8 cellular contexts compared by ENCODE assay signal in genomic region chr10:3806603-3807002, GRCh38. TPM values are rescaled to one million over a fixed set of nuclear protein-coding genes. Genes with fewer than 3 reads are reported as not detected.
DNase-seq lines count a peak whose midpoint lies in the region; ATAC-seq, FAIRE-seq and TF ChIP-seq lines count a peak whose summit lies in the region.

No MANE protein-coding gene starts in this region.

- peak; percentile 55 for DNase-seq in AG20443 (ENCODE audit: low spot score)
- no peak for DNase-seq in ascending aorta (ENCODE audit: low spot score in 2 of 2)
- no peak for DNase-seq in memory B cell (ENCODE audit: low spot score in 2 of 2)
- DNase-seq in effector CD8-positive, alpha-beta T cell (lab: John Stamatoyannopoulos, UW) = no peak
- DNase-seq in GM12892 (ENCODE audit: insufficient read length) = no peak

- H3K36me3 ChIP-seq in KOPT-K1 (ENCODE audit: insufficient read depth, low read length) = no peaks in the 10 kb centered on the region
- H3K36me3 ChIP-seq in ascending aorta = no peaks in the 10 kb centered on the region

- no peaks in the 10 kb centered on the region for H3K27me3 Mint-ChIP-seq in memory B cell

- TF ChIP-seq CTCF in ascending aorta (IDR thresholded peaks at IDR 0.05) = no peak

- H3K4me1 ChIP-seq in ascending aorta = peaks cover 24 to 55% of the 10 kb centered on the region in 2 donors

- H3K36me3 Mint-ChIP-seq in memory B cell = no peaks in the 10 kb centered on the region

- H3K27ac ChIP-seq in KOPT-K1 (ENCODE audit: low read depth, low read length, poor library complexity, severe bottlenecking) (peak overlapping the region; percentile 99), ascending aorta (peak overlapping the region; percentile 88 to 92)

- FAIRE-seq in GM12892 (lab: Jason Lieb, UNC) = no peak

- no peak for TF ChIP-seq POLR2A in GM12892 (IDR thresholded peaks at IDR 0.05; ENCODE audit: low read depth, low read length)

- H3K4me3 ChIP-seq in ascending aorta = no peak overlapping the region

- no peak overlapping the region for H3K4me3 Mint-ChIP-seq in memory B cell

- no peaks in the 10 kb centered on the region for H3K9me3 Mint-ChIP-seq in memory B cell

- intact Hi-C loops in ascending aorta (cut with DNase I) = loop anchor here (5.0 kb wide), 1 partner anchor 246 kb away; no protein-coding TSS in a partner anchor

- H3K27me3 ChIP-seq in ascending aorta = no peaks in the 10 kb centered on the region

- H3K4me1 Mint-ChIP-seq in memory B cell = peaks cover 41% of the 10 kb centered on the region

- peak overlapping the region; percentile 97 for H3K27ac Mint-ChIP-seq in memory B cell

- no peaks in the 10 kb centered on the region for H3K9me3 ChIP-seq in KOPT-K1 (ENCODE audit: insufficient read depth, low read length, poor library complexity, severe bottlenecking)
- no peaks in the 10 kb centered on the region for H3K9me3 ChIP-seq in ascending aorta

- ATAC-seq in memory B cell (ENCODE audit: low read depth) (no peak), GM18867 (IDR thresholded peaks at IDR 0.05; ENCODE audit: unreplicated experiment) (no peak), GM18861 (IDR thresholded peaks at IDR 0.05; ENCODE audit: unreplicated experiment) (no peak)

RNA-seq across cellular contexts. Expression of gene KLF6, which starts 21.6 kb away (rescaled TPM):
- total RNA-seq in ascending aorta = 144 TPM
- polyA plus RNA-seq in GM12892 (2012; ENCODE audit: missing spikeins) = 43.8 TPM
